18 cellular contexts compared by ENCODE assay signal in genomic region chr7:116087984-116088383, GRCh38. TPM values are rescaled to one million over a fixed set of nuclear protein-coding genes. Genes with fewer than 3 reads are reported as not detected.
A peak's percentile ranks its signal among the peaks of the same experiment; 100 is the strongest.
DNase-seq lines count a peak whose midpoint lies in the region; ATAC-seq and TF ChIP-seq lines count a peak whose summit lies in the region.
"Had no signal": no experiment of that assay in that cellular context is flagged by ENCODE, and none has a peak within 500 bp of the region (broad histone marks: within the 10 kb centered on the region; RNA-seq: fewer than 3 reads in every experiment).

No MANE protein-coding gene starts in this region.

- CTCF ChIA-PET in mammary epithelial cell (lab: Charles Lee; ENCODE audit: low non-redundant PET) (no interaction called here), WTC11 (lab: Charles Lee) (no interaction called here)

- dilution Hi-C loops in mammary epithelial cell (cut with HindIII; ENCODE audit: low sequenced_read_pairs): no loop called here

- H4K20me1 ChIP-seq in mammary epithelial cell (ENCODE audit: insufficient read depth, low read length): no peaks in the 10 kb centered on the region
- H4K20me1 ChIP-seq: BLaER1 had no signal

- H3K36me3 Mint-ChIP-seq in WTC11: no peaks in the 10 kb centered on the region
- no peaks in the 10 kb centered on the region for H3K36me3 Mint-ChIP-seq in natural killer cell
- H3K36me3 Mint-ChIP-seq: CD8-positive, alpha-beta T cell; IgD-negative memory B cell had no signal

- H3K4me1 ChIP-seq in mammary epithelial cell (ENCODE audit: insufficient read depth, low read length): peaks cover 3% of the 10 kb centered on the region
- no peaks in the 10 kb centered on the region for H3K4me1 ChIP-seq in breast epithelium
- no peaks in the 10 kb centered on the region for H3K4me1 ChIP-seq in psoas muscle
- no peaks in the 10 kb centered on the region for H3K4me1 ChIP-seq in HAP-1
- H3K4me1 ChIP-seq: A549, BLaER1 had no signal

- no peaks in the 10 kb centered on the region for H3K27me3 Mint-ChIP-seq in WTC11 (ENCODE audit: low read depth)
- H3K27me3 Mint-ChIP-seq in natural killer cell (ENCODE audit: low read depth in 2 of 2): no peaks in the 10 kb centered on the region
- H3K27me3 Mint-ChIP-seq: IgD-negative memory B cell had no signal

- H3K36me3 ChIP-seq in mammary epithelial cell (ENCODE audit: insufficient read depth, low read length) (no peaks in the 10 kb centered on the region), breast epithelium (no peaks in the 10 kb centered on the region), psoas muscle (ENCODE audit: insufficient read depth in 1 of 2, low read depth in 1 of 2) (no peaks in the 10 kb centered on the region), HAP-1 (replicated peaks) (no peaks in the 10 kb centered on the region)
- H3K36me3 ChIP-seq: BLaER1 had no signal

- POLR2A ChIA-PET in WTC11 (lab: Charles Lee): no interaction called here

- BruUV-seq in mammary epithelial cell (replicated peaks; lab: Mats Ljungman, UMichigan): no TSS peak

- H3K9ac ChIP-seq in mammary epithelial cell (ENCODE audit: insufficient read depth, low read length): no peak overlapping the region
- H3K9ac ChIP-seq: BLaER1, GM23248 had no signal

- H3K4me1 Mint-ChIP-seq in WTC11 (peaks cover 22% of the 10 kb centered on the region), natural killer cell (no peaks in the 10 kb centered on the region)

- H2AFZ ChIP-seq in mammary epithelial cell (ENCODE audit: low read depth, low read length): peak overlapping the region; percentile 39
- H2AFZ ChIP-seq: GM23248 had no signal

- ATAC-seq in WTC11 (peak; percentile 98), natural killer cell (no peak), psoas muscle (no peak)
- ATAC-seq: A549; CD8-positive, alpha-beta T cell; HepG2 had no signal

- H3K4me3 ChIP-seq in mammary epithelial cell (replicated peaks in 1 of 3; ENCODE audit: insufficient read depth in 1 of 3, low read depth in 2 of 3, low read length in 3 of 3) (no peak overlapping the region), breast epithelium (no peak overlapping the region), psoas muscle (no peak overlapping the region), HAP-1 (no peak overlapping the region)
- H3K4me3 ChIP-seq: A549, BLaER1, GM23248 had no signal

- TF ChIP-seq CTCF in mammary epithelial cell (conservative IDR thresholded peaks at IDR 0.05 in 1 of 2, IDR thresholded peaks at IDR 0.05 in 1 of 2; ENCODE audit: extremely low read depth in 1 of 2, insufficient read depth in 1 of 2, low read depth in 1 of 2, low read length in 2 of 2) (no peak), breast epithelium (IDR thresholded peaks at IDR 0.05) (no peak), WTC11 (IDR thresholded peaks at IDR 0.05) (no peak), natural killer cell (IDR thresholded peaks at IDR 0.05) (no peak), psoas muscle (IDR thresholded peaks at IDR 0.05) (no peak)

- no peaks in the 10 kb centered on the region for H3K9me3 ChIP-seq in mammary epithelial cell (replicated peaks; ENCODE audit: insufficient read depth, low read length)
- no peaks in the 10 kb centered on the region for H3K9me3 ChIP-seq in breast epithelium
- H3K9me3 ChIP-seq in psoas muscle: no peaks in the 10 kb centered on the region
- H3K9me3 ChIP-seq in HAP-1: no peaks in the 10 kb centered on the region
- H3K9me3 ChIP-seq: A549, BLaER1 had no signal

- in situ Hi-C loops in mammary epithelial cell (cut with MboI; ENCODE audit: low sequenced_read_pairs in 2 of 2): no loop called here
- in situ Hi-C loops in HAP-1 (cut with MboI; ENCODE audit: low sequenced_read_pairs): no loop called here

- no peak overlapping the region for H3K4me3 Mint-ChIP-seq in WTC11
- no peak overlapping the region for H3K4me3 Mint-ChIP-seq in natural killer cell
- H3K4me3 Mint-ChIP-seq: CD8-positive, alpha-beta T cell had no signal

- TF ChIP-seq POLR2A in breast epithelium (IDR thresholded peaks at IDR 0.05): no peak

- WGBS in mammary epithelial cell (ENCODE audit: low coverage, missing lambda C conversion rate): 35% methylated on average over 2 of the region's 2 CpGs
- WGBS in psoas muscle, 3 donors: 48 to 62% (median 61%) methylated on average over 2 of the region's 2 CpGs

- H3K79me2 ChIP-seq in mammary epithelial cell (ENCODE audit: insufficient read depth, low read length): no peaks in the 10 kb centered on the region

- H3K27me3 ChIP-seq in mammary epithelial cell (ENCODE audit: insufficient read depth, low read length) (no peaks in the 10 kb centered on the region), breast epithelium (no peaks in the 10 kb centered on the region), psoas muscle (ENCODE audit: insufficient read depth in 3 of 3, low read length in 2 of 3) (no peaks in the 10 kb centered on the region), HAP-1 (ENCODE audit: low read depth) (no peaks in the 10 kb centered on the region; the same call in none of the 2 replicates)
- H3K27me3 ChIP-seq: BLaER1 had no signal

- no peaks in the 10 kb centered on the region for H3K9me3 Mint-ChIP-seq in WTC11
- H3K9me3 Mint-ChIP-seq in natural killer cell: peaks cover 0 to 2% of the 10 kb centered on the region in 2 donors
- H3K9me3 Mint-ChIP-seq: CD8-positive, alpha-beta T cell; IgD-negative memory B cell had no signal

- no peak overlapping the region for H3K4me2 ChIP-seq in mammary epithelial cell (ENCODE audit: insufficient read depth, low read depth, low read length)
- H3K4me2 ChIP-seq: A549, BLaER1 had no signal

- intact Hi-C loops in mammary epithelial cell (cut with micrococcal nuclease) (no loop called here), breast epithelium (cut with DNase I; ENCODE audit: low total_unique reads) (no loop called here), natural killer cell (cut with micrococcal nuclease) (no loop called here), psoas muscle (cut with DNase I) (no loop called here)

- H3K27ac ChIP-seq in mammary epithelial cell (ENCODE audit: insufficient read depth, low read depth, low read length) (no peak overlapping the region), breast epithelium (no peak overlapping the region), psoas muscle (no peak overlapping the region)
- H3K27ac ChIP-seq: 22Rv1, A549, BLaER1, GM23248 had no signal

- DNase-seq in mammary epithelial cell (no peak), breast epithelium (ENCODE audit: low spot score in 2 of 2) (no peak), WTC11 (ENCODE audit: low spot score) (no peak), iPS-NIHi7 (ENCODE audit: extremely low spot score) (peak; percentile 10), natural killer cell (no peak), psoas muscle (no peak), HAP-1 (ENCODE audit: low spot score in 2 of 2) (no peak)
- DNase-seq: Calu3; CD8-positive, alpha-beta T cell; DMS53; DND-41; EL; GM23248 had no signal

- H3K27ac Mint-ChIP-seq in WTC11 (no peak overlapping the region), natural killer cell (no peak overlapping the region)
- H3K27ac Mint-ChIP-seq: CD8-positive, alpha-beta T cell; IgD-negative memory B cell had no signal

TF ChIP-seq in WTC11, 78 proteins besides CTCF, POLR2A, EP300 and RAD21 (continues in another document):
- TF ChIP-seq, protein P1, sequence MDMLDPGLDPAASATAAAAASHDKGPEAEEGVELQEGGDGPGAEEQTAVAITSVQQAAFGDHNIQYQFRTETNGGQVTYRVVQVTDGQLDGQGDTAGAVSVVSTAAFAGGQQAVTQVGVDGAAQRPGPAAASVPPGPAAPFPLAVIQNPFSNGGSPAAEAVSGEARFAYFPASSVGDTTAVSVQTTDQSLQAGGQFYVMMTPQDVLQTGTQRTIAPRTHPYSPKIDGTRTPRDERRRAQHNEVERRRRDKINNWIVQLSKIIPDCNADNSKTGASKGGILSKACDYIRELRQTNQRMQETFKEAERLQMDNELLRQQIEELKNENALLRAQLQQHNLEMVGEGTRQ (CRISPR knock-in tag; IDR thresholded peaks at IDR 0.05): no peak
- no peak for TF ChIP-seq TEAD1 (CRISPR knock-in tag; IDR thresholded peaks at IDR 0.05)
- no peak for TF ChIP-seq NR2C2 (CRISPR knock-in tag; IDR thresholded peaks at IDR 0.05)
- TF ChIP-seq, protein P2, sequence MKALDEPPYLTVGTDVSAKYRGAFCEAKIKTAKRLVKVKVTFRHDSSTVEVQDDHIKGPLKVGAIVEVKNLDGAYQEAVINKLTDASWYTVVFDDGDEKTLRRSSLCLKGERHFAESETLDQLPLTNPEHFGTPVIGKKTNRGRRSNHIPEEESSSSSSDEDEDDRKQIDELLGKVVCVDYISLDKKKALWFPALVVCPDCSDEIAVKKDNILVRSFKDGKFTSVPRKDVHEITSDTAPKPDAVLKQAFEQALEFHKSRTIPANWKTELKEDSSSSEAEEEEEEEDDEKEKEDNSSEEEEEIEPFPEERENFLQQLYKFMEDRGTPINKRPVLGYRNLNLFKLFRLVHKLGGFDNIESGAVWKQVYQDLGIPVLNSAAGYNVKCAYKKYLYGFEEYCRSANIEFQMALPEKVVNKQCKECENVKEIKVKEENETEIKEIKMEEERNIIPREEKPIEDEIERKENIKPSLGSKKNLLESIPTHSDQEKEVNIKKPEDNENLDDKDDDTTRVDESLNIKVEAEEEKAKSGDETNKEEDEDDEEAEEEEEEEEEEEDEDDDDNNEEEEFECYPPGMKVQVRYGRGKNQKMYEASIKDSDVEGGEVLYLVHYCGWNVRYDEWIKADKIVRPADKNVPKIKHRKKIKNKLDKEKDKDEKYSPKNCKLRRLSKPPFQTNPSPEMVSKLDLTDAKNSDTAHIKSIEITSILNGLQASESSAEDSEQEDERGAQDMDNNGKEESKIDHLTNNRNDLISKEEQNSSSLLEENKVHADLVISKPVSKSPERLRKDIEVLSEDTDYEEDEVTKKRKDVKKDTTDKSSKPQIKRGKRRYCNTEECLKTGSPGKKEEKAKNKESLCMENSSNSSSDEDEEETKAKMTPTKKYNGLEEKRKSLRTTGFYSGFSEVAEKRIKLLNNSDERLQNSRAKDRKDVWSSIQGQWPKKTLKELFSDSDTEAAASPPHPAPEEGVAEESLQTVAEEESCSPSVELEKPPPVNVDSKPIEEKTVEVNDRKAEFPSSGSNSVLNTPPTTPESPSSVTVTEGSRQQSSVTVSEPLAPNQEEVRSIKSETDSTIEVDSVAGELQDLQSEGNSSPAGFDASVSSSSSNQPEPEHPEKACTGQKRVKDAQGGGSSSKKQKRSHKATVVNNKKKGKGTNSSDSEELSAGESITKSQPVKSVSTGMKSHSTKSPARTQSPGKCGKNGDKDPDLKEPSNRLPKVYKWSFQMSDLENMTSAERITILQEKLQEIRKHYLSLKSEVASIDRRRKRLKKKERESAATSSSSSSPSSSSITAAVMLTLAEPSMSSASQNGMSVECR (CRISPR knock-in tag; IDR thresholded peaks at IDR 0.05; ENCODE audit: borderline replicate concordance): no peak
- no peak for TF ChIP-seq TEAD4 (CRISPR knock-in tag; IDR thresholded peaks at IDR 0.05)

RNA-seq across cellular contexts. Expression of gene TFEC, which starts 57.4 kb away (rescaled TPM):
- total RNA-seq in mammary epithelial cell (under 1 TPM in 1 of 2 donors, not detected in 1; 0.17 TPM), breast epithelium (10 to 100 TPM in 1 of 3 donors, 1 to 10 TPM in 2; 5.6 to 19.0 (median 7.2) TPM), WTC11 (2021) (0.07 to 0.17 TPM in 2 of 3 replicates, not detected in the other), natural killer cell (1 to 10 TPM in 2 of 3 donors, under 1 TPM in 1; 0.92 to 1.7 (median 1.1) TPM), psoas muscle (under 1 TPM; 0.71 to 0.93 (median 0.84) TPM)
- polyA plus RNA-seq in mammary epithelial cell (not detected), psoas muscle (under 1 TPM; 0.15 to 0.23 (median 0.17) TPM)
- not detected for polyA minus RNA-seq in mammary epithelial cell
- total RNA-seq: Calu3; CD8-positive, alpha-beta T cell; GM23248; HepG2 had no signal
- polyA plus RNA-seq: GM23248, HepG2 had no signal
